ENCODE assay signal across 1 cellular context in genomic region chr20:50710492-50711063, GRCh38.
TF ChIP-seq lines count a peak whose summit lies in the region.

No MANE protein-coding gene starts in this region.

TF ChIP-seq in HepG2, 621 proteins besides CTCF, POLR2A, EP300 and RAD21 (continued from another document and continues in another):
- TF ChIP-seq HMGXB3 (CRISPR knock-in tag; IDR thresholded peaks at IDR 0.05; ENCODE audit: borderline replicate concordance) (0 out of 2 replicates have a peak, but pooled peaks have one; percentile 49), ZNF205 (CRISPR knock-in tag; IDR thresholded peaks at IDR 0.05) (0 out of 2 replicates have a peak, but pooled peaks have one; percentile 29), ZNF432 (CRISPR knock-in tag; IDR thresholded peaks at IDR 0.05; ENCODE audit: borderline replicate concordance) (no peak), ISL2 (CRISPR knock-in tag; IDR thresholded peaks at IDR 0.05) (no peak), ZNF335 (CRISPR knock-in tag; IDR thresholded peaks at IDR 0.05) (no peak), KAT7 (CRISPR knock-in tag; IDR thresholded peaks at IDR 0.05; ENCODE audit: borderline replicate concordance) (no peak; the same call in 1 of the 2 replicates), MEIS2 (CRISPR knock-in tag; IDR thresholded peaks at IDR 0.05) (no peak), ZNF580 (CRISPR knock-in tag; IDR thresholded peaks at IDR 0.05; ENCODE audit: borderline replicate concordance, low read depth) (0 out of 2 replicates have a peak, but pooled peaks have one; percentile 31), HMGA1 (CRISPR knock-in tag; conservative IDR thresholded peaks at IDR 0.05) (no peak), ZNF629 (CRISPR knock-in tag; conservative IDR thresholded peaks at IDR 0.05) (peak; percentile 40; the same call in 1 of the 2 replicates), ZNF850 (CRISPR knock-in tag; conservative IDR thresholded peaks at IDR 0.05) (no peak), ZNF772 (CRISPR knock-in tag; IDR thresholded peaks at IDR 0.05) (0 out of 2 replicates have a peak, but pooled peaks have one; percentile 34), NCOA1 (CRISPR knock-in tag; IDR thresholded peaks at IDR 0.05) (no peak), ZNF431 (CRISPR knock-in tag; IDR thresholded peaks at IDR 0.05; ENCODE audit: borderline replicate concordance, low read depth) (no peak), AHDC1 (CRISPR knock-in tag; IDR thresholded peaks at IDR 0.05; ENCODE audit: borderline replicate concordance) (no peak), ZNF746 (CRISPR knock-in tag; IDR thresholded peaks at IDR 0.05) (0 out of 2 replicates have a peak, but pooled peaks have one; percentile 30), TBX2 (CRISPR knock-in tag; IDR thresholded peaks at IDR 0.05; ENCODE audit: borderline replicate concordance) (no peak), CEBPB (IDR thresholded peaks at IDR 0.05; ENCODE audit: borderline replicate concordance, low read depth, low read length) (peak; percentile 96), FOXJ3 (CRISPR knock-in tag; IDR thresholded peaks at IDR 0.05; ENCODE audit: borderline replicate concordance) (peak; percentile 31; the same call in 1 of the 2 replicates), CC2D1A (CRISPR knock-in tag; IDR thresholded peaks at IDR 0.05) (no peak), MTA1 (CRISPR knock-in tag; IDR thresholded peaks at IDR 0.05; ENCODE audit: borderline replicate concordance) (no peak), SOX13 (IDR thresholded peaks at IDR 0.05) (no peak), SOX13 (CRISPR knock-in tag; conservative IDR thresholded peaks at IDR 0.05 in 1 of 2, IDR thresholded peaks at IDR 0.05 in 1 of 2) (peak in 1 of 2 experiments; percentile 29; a peak in 1 of 4 replicates), ZNF121 (CRISPR knock-in tag; IDR thresholded peaks at IDR 0.05) (0 out of 2 replicates have a peak, but pooled peaks have one; percentile 33), ZNF33B (CRISPR knock-in tag; IDR thresholded peaks at IDR 0.05) (no peak), THYN1 (CRISPR knock-in tag; IDR thresholded peaks at IDR 0.05; ENCODE audit: borderline replicate concordance, low read depth) (no peak), HDAC2 (CRISPR knock-in tag; IDR thresholded peaks at IDR 0.05) (0 out of 2 replicates have a peak, but pooled peaks have one; percentile 37), MATR3 (CRISPR knock-in tag; IDR thresholded peaks at IDR 0.05) (no peak), EEA1 (CRISPR knock-in tag; IDR thresholded peaks at IDR 0.05; ENCODE audit: borderline replicate concordance) (no peak), ZNF770 (CRISPR knock-in tag; IDR thresholded peaks at IDR 0.05) (peak; percentile 36; the same call in 1 of the 2 replicates), PHF21A (CRISPR knock-in tag; IDR thresholded peaks at IDR 0.05) (peak; percentile 24; the same call in 1 of the 2 replicates)
- TF ChIP-seq, protein P1, sequence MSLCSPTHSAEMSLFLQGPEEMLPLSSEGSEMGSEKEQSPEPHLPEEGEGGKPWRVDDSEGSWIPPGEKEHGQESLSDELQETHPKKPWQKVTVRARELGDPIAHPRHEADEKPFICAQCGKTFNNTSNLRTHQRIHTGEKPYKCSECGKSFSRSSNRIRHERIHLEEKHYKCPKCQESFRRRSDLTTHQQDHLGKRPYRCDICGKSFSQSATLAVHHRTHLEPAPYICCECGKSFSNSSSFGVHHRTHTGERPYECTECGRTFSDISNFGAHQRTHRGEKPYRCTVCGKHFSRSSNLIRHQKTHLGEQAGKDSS (CRISPR knock-in tag; IDR thresholded peaks at IDR 0.05; ENCODE audit: borderline replicate concordance, low read depth) = no peak
- TF ChIP-seq, protein P2, sequence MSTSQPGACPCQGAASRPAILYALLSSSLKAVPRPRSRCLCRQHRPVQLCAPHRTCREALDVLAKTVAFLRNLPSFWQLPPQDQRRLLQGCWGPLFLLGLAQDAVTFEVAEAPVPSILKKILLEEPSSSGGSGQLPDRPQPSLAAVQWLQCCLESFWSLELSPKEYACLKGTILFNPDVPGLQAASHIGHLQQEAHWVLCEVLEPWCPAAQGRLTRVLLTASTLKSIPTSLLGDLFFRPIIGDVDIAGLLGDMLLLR (CRISPR knock-in tag; IDR thresholded peaks at IDR 0.05) = no peak
- TF ChIP-seq, protein P3, sequence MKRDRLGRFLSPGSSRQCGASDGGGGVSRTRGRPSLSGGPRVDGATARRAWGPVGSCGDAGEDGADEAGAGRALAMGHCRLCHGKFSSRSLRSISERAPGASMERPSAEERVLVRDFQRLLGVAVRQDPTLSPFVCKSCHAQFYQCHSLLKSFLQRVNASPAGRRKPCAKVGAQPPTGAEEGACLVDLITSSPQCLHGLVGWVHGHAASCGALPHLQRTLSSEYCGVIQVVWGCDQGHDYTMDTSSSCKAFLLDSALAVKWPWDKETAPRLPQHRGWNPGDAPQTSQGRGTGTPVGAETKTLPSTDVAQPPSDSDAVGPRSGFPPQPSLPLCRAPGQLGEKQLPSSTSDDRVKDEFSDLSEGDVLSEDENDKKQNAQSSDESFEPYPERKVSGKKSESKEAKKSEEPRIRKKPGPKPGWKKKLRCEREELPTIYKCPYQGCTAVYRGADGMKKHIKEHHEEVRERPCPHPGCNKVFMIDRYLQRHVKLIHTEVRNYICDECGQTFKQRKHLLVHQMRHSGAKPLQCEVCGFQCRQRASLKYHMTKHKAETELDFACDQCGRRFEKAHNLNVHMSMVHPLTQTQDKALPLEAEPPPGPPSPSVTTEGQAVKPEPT (CRISPR knock-in tag; IDR thresholded peaks at IDR 0.05; ENCODE audit: low read depth) = no peak
- TF ChIP-seq, protein P4, sequence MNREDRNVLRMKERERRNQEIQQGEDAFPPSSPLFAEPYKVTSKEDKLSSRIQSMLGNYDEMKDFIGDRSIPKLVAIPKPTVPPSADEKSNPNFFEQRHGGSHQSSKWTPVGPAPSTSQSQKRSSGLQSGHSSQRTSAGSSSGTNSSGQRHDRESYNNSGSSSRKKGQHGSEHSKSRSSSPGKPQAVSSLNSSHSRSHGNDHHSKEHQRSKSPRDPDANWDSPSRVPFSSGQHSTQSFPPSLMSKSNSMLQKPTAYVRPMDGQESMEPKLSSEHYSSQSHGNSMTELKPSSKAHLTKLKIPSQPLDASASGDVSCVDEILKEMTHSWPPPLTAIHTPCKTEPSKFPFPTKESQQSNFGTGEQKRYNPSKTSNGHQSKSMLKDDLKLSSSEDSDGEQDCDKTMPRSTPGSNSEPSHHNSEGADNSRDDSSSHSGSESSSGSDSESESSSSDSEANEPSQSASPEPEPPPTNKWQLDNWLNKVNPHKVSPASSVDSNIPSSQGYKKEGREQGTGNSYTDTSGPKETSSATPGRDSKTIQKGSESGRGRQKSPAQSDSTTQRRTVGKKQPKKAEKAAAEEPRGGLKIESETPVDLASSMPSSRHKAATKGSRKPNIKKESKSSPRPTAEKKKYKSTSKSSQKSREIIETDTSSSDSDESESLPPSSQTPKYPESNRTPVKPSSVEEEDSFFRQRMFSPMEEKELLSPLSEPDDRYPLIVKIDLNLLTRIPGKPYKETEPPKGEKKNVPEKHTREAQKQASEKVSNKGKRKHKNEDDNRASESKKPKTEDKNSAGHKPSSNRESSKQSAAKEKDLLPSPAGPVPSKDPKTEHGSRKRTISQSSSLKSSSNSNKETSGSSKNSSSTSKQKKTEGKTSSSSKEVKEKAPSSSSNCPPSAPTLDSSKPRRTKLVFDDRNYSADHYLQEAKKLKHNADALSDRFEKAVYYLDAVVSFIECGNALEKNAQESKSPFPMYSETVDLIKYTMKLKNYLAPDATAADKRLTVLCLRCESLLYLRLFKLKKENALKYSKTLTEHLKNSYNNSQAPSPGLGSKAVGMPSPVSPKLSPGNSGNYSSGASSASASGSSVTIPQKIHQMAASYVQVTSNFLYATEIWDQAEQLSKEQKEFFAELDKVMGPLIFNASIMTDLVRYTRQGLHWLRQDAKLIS (CRISPR knock-in tag; IDR thresholded peaks at IDR 0.05) = no peak
- TF ChIP-seq, protein P5, sequence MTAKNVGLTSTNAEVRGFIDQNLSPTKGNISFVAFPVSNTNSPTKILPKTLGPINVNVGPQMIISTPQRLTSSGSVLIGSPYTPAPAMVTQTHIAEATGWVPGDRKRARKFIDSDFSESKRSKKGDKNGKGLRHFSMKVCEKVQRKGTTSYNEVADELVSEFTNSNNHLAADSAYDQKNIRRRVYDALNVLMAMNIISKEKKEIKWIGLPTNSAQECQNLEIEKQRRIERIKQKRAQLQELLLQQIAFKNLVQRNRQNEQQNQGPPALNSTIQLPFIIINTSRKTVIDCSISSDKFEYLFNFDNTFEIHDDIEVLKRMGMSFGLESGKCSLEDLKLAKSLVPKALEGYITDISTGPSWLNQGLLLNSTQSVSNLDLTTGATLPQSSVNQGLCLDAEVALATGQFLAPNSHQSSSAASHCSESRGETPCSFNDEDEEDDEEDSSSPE (CRISPR knock-in tag; IDR thresholded peaks at IDR 0.05) = no peak
